8 cellular contexts compared by ENCODE assay signal in the genomic region with DNA sequence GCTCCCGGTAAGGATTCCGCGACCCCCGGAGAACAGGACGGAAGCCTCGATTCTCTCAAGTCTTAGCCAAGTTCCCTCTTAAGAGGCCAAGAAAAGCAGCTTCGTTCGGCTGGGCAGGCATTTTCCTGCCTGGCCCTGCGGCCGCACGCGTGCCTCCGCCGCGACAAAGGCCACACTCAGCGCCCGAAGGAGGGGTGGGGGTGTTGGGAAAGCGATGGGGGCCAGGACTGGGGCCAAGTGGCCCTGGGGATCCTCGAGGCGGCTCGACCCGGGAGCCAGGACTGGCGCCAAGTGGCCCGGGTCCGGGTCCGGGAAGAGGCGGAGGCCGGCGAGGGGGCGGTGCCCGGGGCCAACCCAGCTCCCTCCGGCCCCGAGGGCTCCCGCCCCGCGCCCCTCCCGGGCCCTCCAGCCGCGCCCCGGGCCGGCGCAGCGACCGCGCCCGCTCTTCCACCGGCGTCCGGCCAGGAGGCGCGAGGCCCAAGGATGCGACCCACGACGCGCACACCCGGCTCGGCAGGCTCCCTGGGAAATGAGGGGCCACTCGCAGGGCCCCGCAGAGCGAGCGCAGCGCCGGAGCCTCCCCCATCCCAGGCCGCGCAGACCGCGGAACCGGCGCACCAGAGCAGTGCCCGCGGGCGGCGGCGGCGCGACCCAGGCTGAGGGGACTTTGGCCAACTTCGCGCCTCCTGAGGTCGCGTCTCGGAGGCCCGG. TPM values are rescaled to one million over a fixed set of nuclear protein-coding genes. Genes with fewer than 3 reads are reported as not detected.
DNase-seq lines count a peak whose midpoint lies in the region; ATAC-seq, FAIRE-seq and TF ChIP-seq lines count a peak whose summit lies in the region.

No MANE protein-coding gene starts in this region.

- H3K27me3 ChIP-seq in adipocyte (replicated peaks; ENCODE audit: control insufficient read depth, insufficient read depth, low read length) (peaks cover 3% of the 10 kb centered on the region), keratinocyte (ENCODE audit: control insufficient read depth, extremely low read depth, insufficient read depth, low read length) (peaks cover under 1% of the 10 kb centered on the region), suprapubic skin (peaks cover under 1% of the 10 kb centered on the region)

- peak; percentile 26 for DNase-seq in NCI-H2227 (lab: John Stamatoyannopoulos, UW; ENCODE audit: unreplicated experiment)
- no peak for DNase-seq in NCI-H2227 treated with DMSO at 0.1 percent for 48 hours (lab: John Stamatoyannopoulos, UW)
- DNase-seq in adipocyte (ENCODE audit: low read depth): peak; percentile 55
- DNase-seq in keratinocyte (ENCODE audit: low read depth, low spot score): no peak
- DNase-seq in suprapubic skin (ENCODE audit: low spot score in 2 of 2): peak; percentile 61 to 70
- no peak for DNase-seq in ecto neural progenitor cell (ENCODE audit: low spot score)
- no peak for DNase-seq in GF-D8 (lab: John Stamatoyannopoulos, UW)

- H3K4me1 ChIP-seq in adipocyte (ENCODE audit: control insufficient read depth, insufficient read depth, low read length) (peaks cover 19% of the 10 kb centered on the region), keratinocyte (ENCODE audit: control insufficient read depth, extremely low read depth, insufficient read depth, low read length) (peaks cover 25% of the 10 kb centered on the region), suprapubic skin (peaks cover 42% of the 10 kb centered on the region)

- no peak for TF ChIP-seq POLR2A in suprapubic skin (IDR thresholded peaks at IDR 0.05)

- H3K27ac ChIP-seq in keratinocyte (ENCODE audit: control insufficient read depth, insufficient read depth, low read length) (peak overlapping the region; percentile 60), suprapubic skin (peak overlapping the region; percentile 69)

- FAIRE-seq in keratinocyte (lab: Jason Lieb, UNC): no peak

- H3K79me2 ChIP-seq in keratinocyte (ENCODE audit: control insufficient read depth, insufficient read depth, low read length): peaks cover 57% of the 10 kb centered on the region

- no peaks in the 10 kb centered on the region for H3K9me3 ChIP-seq in adipocyte (ENCODE audit: control insufficient read depth, low read length)
- H3K9me3 ChIP-seq in keratinocyte (ENCODE audit: control insufficient read depth, low read depth, low read length): no peaks in the 10 kb centered on the region
- H3K9me3 ChIP-seq in suprapubic skin: no peaks in the 10 kb centered on the region

- ATAC-seq in HG03159 (IDR thresholded peaks at IDR 0.05; ENCODE audit: unreplicated experiment): peak; percentile 9

- H4K20me1 ChIP-seq in keratinocyte (ENCODE audit: control insufficient read depth, extremely low read depth, insufficient read depth, low read length): peaks cover 25% of the 10 kb centered on the region

- no peaks in the 10 kb centered on the region for H3K36me3 ChIP-seq in adipocyte (ENCODE audit: control insufficient read depth, insufficient read depth, low read length, severe bottlenecking)
- H3K36me3 ChIP-seq in keratinocyte (ENCODE audit: control insufficient read depth in 2 of 2, extremely low read depth in 1 of 2, insufficient read depth in 2 of 2, low read length in 2 of 2): peaks cover 3% of the 10 kb centered on the region in 2 experiments
- no peaks in the 10 kb centered on the region for H3K36me3 ChIP-seq in suprapubic skin

- dilution Hi-C loops in keratinocyte (cut with MboI; ENCODE audit: extremely low pct_ligation_motif_present, low sequenced_read_pairs): no loop called here

- peaks cover 5% of the 10 kb centered on the region for H3K9me1 ChIP-seq in keratinocyte (ENCODE audit: control insufficient read depth, extremely low read depth, insufficient read depth, low read length)

- no peak for TF ChIP-seq EP300 in suprapubic skin (IDR thresholded peaks at IDR 0.05)

- 0% methylated on average over 10 of the region's 82 CpGs for WGBS in suprapubic skin

- no peak overlapping the region for H2AFZ ChIP-seq in keratinocyte (ENCODE audit: control insufficient read depth, low read length)

- H3K4me3 ChIP-seq in adipocyte (ENCODE audit: low read length) (peak overlapping the region; percentile 89), keratinocyte (ENCODE audit: control insufficient read depth in 2 of 3, extremely low read depth in 1 of 3, insufficient read depth in 2 of 3, low read depth in 1 of 3, low read length in 3 of 3) (peak overlapping the region; percentile 56 to 78 (median 75)), suprapubic skin (peak overlapping the region; percentile 68)

- peak overlapping the region; percentile 96 for H3K9ac ChIP-seq in adipocyte (ENCODE audit: low read length)
- peak overlapping the region; percentile 80 for H3K9ac ChIP-seq in keratinocyte (ENCODE audit: control insufficient read depth, extremely low read depth, insufficient read depth, low read length)

- TF ChIP-seq CTCF in keratinocyte (optimal IDR thresholded peaks at IDR 0.05 in 1 of 3, IDR thresholded peaks at IDR 0.05 in 1 of 3, conservative IDR thresholded peaks at IDR 0.05 in 1 of 3; ENCODE audit: extremely low read depth in 1 of 3, insufficient read depth in 2 of 3, low read length in 3 of 3) (no peak), suprapubic skin (IDR thresholded peaks at IDR 0.05) (no peak)

- peak overlapping the region; percentile 83 for H3K4me2 ChIP-seq in keratinocyte (ENCODE audit: control insufficient read depth, extremely low read depth, insufficient read depth, low read depth, low read length)

RNA-seq across cellular contexts. Expression of gene VAV2, which starts 0.8 kb away (rescaled TPM):
- 16.4 to 32.1 TPM (median 18.2 TPM) in 3 replicates for polyA plus RNA-seq in keratinocyte
- polyA plus RNA-seq in keratinocyte (2011; ENCODE audit: low read depth): 5.5 TPM
- 15.8 and 23.4 TPM in 2 replicates for polyA plus RNA-seq in keratinocyte (2011; cell fraction: cytosol; rRNA removed)
- polyA plus RNA-seq in keratinocyte (2011; cell fraction: nucleus; rRNA removed): 34.4 and 38.2 TPM in 2 replicates
- polyA plus RNA-seq in keratinocyte (2012; ENCODE audit: low replicate concordance): 8.7 and 37.0 TPM in 2 replicates
- 28.5 to 58.4 TPM (median 37.2 TPM) in 3 replicates for polyA minus RNA-seq in keratinocyte
- polyA minus RNA-seq in keratinocyte (2011; cell fraction: cytosol; rRNA and poly(A)+ RNA removed): 39.5 TPM
- polyA minus RNA-seq in keratinocyte (2011; cell fraction: nucleus; rRNA and poly(A)+ RNA removed): 25.2 and 36.2 TPM in 2 replicates
- total RNA-seq in suprapubic skin: 10 to 100 TPM in 1 of 4 donors, 1 to 10 TPM in 3; 5.2 to 10.3 (median 6.4) TPM

RNA-seq across cellular contexts. Expression of gene BRD3OS, which starts 33.9 kb away (rescaled TPM):
- polyA plus RNA-seq in keratinocyte: 8.2 to 13.8 TPM (median 8.5 TPM) in 3 replicates
- 3.3 TPM for polyA plus RNA-seq in keratinocyte (2011; ENCODE audit: low read depth)
- 14.2 and 15.1 TPM in 2 replicates for polyA plus RNA-seq in keratinocyte (2011; cell fraction: cytosol; rRNA removed)
- 9.9 and 11.2 TPM in 2 replicates for polyA plus RNA-seq in keratinocyte (2011; cell fraction: nucleus; rRNA removed)
- polyA plus RNA-seq in keratinocyte (2012; ENCODE audit: low replicate concordance): 3.2 and 13.3 TPM in 2 replicates
- polyA minus RNA-seq in keratinocyte: 6.3 to 10.8 TPM (median 6.5 TPM) in 3 replicates
- polyA minus RNA-seq in keratinocyte (2011; cell fraction: cytosol; rRNA and poly(A)+ RNA removed): 10.7 TPM
- polyA minus RNA-seq in keratinocyte (2011; cell fraction: nucleus; rRNA and poly(A)+ RNA removed): 3.8 and 4.9 TPM in 2 replicates
- 10 to 100 TPM in 1 of 4 donors, 1 to 10 TPM in 3; 6.2 to 10.4 (median 9.5) TPM for total RNA-seq in suprapubic skin

Comparison
In these comparisons a context has a peak if more than half of its experiments do, and no peak if none do; other contexts are left out.
1. DNase-seq: peak in NCI-H2227 (single experiment), adipocyte (single experiment) and suprapubic skin (2 of 2); none in NCI-H2227 treated with DMSO at 0.1 percent for 48 hours (single experiment), keratinocyte (single experiment), ecto neural progenitor cell (single experiment) and GF-D8 (single experiment).
2. Peak in every context shown above with its lines, with median percentiles within 50 percentile points of each other: H3K4me3 ChIP-seq.